Comparison of ENCODE assay signal across 1 cellular context in the genomic region with DNA sequence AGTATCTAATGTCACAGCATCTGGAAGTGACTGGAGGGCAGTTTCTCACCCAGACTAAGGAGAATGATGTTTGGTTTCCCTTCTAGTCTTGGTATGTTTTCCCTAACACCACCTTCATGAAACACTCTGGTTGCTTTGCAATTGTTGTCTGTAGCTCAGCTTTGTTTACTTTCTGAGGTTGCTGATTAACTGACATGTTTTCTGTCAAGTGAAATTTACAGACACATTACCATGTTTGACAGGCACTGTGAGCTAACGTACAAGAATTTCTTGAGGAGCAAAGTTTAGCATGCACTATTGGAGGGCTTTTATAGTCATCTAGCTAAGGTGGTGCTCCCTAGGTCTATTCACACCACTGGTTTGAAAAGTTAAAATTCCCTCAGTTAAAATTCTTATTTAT.
TF ChIP-seq lines count a peak whose summit lies in the region.

No MANE protein-coding gene starts in this region.

TF ChIP-seq in HepG2, 621 proteins besides CTCF, POLR2A, EP300 and RAD21 (continued from another document and continues in another):
- peak; percentile 75 for TF ChIP-seq NCOA2 (CRISPR knock-in tag; IDR thresholded peaks at IDR 0.05)
- no peak for TF ChIP-seq ZBTB38 (CRISPR knock-in tag; IDR thresholded peaks at IDR 0.05)
- TF ChIP-seq ZNF589 (CRISPR knock-in tag; conservative IDR thresholded peaks at IDR 0.05), result no peak
- no peak for TF ChIP-seq SRSF9 (IDR thresholded peaks at IDR 0.05; ENCODE audit: borderline replicate concordance, insufficient read depth, low read depth, low read length, poor library complexity, severe bottlenecking)
- TF ChIP-seq ZNF441 (CRISPR knock-in tag; IDR thresholded peaks at IDR 0.05; ENCODE audit: borderline replicate concordance), result no peak
- TF ChIP-seq ZFP90 (CRISPR knock-in tag; IDR thresholded peaks at IDR 0.05; ENCODE audit: borderline replicate concordance), result no peak
- TF ChIP-seq REPIN1 (CRISPR knock-in tag; IDR thresholded peaks at IDR 0.05; ENCODE audit: borderline replicate concordance, low read depth), result no peak
- TF ChIP-seq ZNF33B (CRISPR knock-in tag; IDR thresholded peaks at IDR 0.05), result no peak
- TF ChIP-seq ZNF572 (CRISPR knock-in tag; IDR thresholded peaks at IDR 0.05), result no peak
- no peak for TF ChIP-seq SP2 (CRISPR knock-in tag; IDR thresholded peaks at IDR 0.05)
- no peak for TF ChIP-seq ATF7 (IDR thresholded peaks at IDR 0.05)
- no peak for TF ChIP-seq ATF7 (CRISPR knock-in tag; IDR thresholded peaks at IDR 0.05)
- TF ChIP-seq, protein P1, sequence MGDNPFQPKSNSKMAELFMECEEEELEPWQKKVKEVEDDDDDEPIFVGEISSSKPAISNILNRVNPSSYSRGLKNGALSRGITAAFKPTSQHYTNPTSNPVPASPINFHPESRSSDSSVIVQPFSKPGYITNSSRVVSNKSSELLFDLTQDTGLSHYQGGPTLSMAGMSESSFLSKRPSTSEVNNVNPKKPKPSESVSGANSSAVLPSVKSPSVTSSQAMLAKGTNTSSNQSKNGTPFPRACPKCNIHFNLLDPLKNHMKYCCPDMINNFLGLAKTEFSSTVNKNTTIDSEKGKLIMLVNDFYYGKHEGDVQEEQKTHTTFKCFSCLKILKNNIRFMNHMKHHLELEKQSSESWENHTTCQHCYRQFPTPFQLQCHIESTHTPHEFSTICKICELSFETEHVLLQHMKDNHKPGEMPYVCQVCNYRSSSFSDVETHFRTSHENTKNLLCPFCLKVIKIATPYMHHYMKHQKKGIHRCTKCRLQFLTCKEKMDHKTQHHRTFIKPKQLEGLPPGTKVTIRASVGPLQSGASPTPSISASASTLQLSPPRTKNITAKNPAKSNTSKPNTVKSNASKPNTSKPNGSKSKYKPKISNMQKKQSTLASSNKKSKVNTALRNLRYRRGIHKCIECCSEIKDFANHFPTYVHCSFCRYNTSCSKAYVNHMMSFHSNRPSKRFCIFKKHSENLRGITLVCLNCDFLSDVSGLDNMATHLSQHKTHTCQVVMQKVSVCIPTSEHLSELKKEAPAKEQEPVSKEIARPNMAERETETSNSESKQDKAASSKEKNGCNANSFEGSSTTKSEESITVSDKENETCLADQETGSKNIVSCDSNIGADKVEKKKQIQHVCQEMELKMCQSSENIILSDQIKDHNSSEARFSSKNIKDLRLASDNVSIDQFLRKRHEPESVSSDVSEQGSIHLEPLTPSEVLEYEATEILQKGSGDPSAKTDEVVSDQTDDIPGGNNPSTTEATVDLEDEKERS (CRISPR knock-in tag; IDR thresholded peaks at IDR 0.05), result no peak
- no peak for TF ChIP-seq JUN (CRISPR knock-in tag; IDR thresholded peaks at IDR 0.05)
- TF ChIP-seq SMAD9 (CRISPR knock-in tag; IDR thresholded peaks at IDR 0.05), result no peak
- no peak for TF ChIP-seq AHR (CRISPR knock-in tag; IDR thresholded peaks at IDR 0.05)
- no peak for TF ChIP-seq ZNF570 (CRISPR knock-in tag; IDR thresholded peaks at IDR 0.05; ENCODE audit: borderline replicate concordance)
- peak; percentile 60; the same call in 1 of the 2 replicates for TF ChIP-seq FOXK2 (IDR thresholded peaks at IDR 0.05)
- no peak for TF ChIP-seq SP5 (CRISPR knock-in tag; IDR thresholded peaks at IDR 0.05; ENCODE audit: borderline replicate concordance, low read depth)
- no peak for TF ChIP-seq TEAD2 (CRISPR knock-in tag; IDR thresholded peaks at IDR 0.05)
- TF ChIP-seq, protein P2, sequence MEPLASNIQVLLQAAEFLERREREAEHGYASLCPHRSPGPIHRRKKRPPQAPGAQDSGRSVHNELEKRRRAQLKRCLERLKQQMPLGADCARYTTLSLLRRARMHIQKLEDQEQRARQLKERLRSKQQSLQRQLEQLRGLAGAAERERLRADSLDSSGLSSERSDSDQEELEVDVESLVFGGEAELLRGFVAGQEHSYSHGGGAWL (CRISPR knock-in tag; IDR thresholded peaks at IDR 0.05), result no peak
- peak; percentile 36; the same call in 1 of the 2 replicates for TF ChIP-seq TCF7 (IDR thresholded peaks at IDR 0.05; ENCODE audit: low read depth)
- TF ChIP-seq, protein P3, sequence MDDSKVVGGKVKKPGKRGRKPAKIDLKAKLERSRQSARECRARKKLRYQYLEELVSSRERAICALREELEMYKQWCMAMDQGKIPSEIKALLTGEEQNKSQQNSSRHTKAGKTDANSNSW (CRISPR knock-in tag; IDR thresholded peaks at IDR 0.05; ENCODE audit: borderline replicate concordance), result no peak
- TF ChIP-seq TP53 (CRISPR knock-in tag; conservative IDR thresholded peaks at IDR 0.05), result no peak
- peak; percentile 96 for TF ChIP-seq ZNF263 (CRISPR knock-in tag; IDR thresholded peaks at IDR 0.05)
- TF ChIP-seq ZNF136 (CRISPR knock-in tag; IDR thresholded peaks at IDR 0.05; ENCODE audit: low read depth), result no peak
- TF ChIP-seq, protein P4, sequence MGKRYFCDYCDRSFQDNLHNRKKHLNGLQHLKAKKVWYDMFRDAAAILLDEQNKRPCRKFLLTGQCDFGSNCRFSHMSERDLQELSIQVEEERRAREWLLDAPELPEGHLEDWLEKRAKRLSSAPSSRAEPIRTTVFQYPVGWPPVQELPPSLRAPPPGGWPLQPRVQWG (CRISPR knock-in tag; IDR thresholded peaks at IDR 0.05; ENCODE audit: borderline replicate concordance, low read depth), result no peak
- TF ChIP-seq, protein P5, sequence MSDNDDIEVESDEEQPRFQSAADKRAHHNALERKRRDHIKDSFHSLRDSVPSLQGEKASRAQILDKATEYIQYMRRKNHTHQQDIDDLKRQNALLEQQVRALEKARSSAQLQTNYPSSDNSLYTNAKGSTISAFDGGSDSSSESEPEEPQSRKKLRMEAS (IDR thresholded peaks at IDR 0.05), result no peak; the same call in 1 of the 2 replicates
- TF ChIP-seq, protein P6, sequence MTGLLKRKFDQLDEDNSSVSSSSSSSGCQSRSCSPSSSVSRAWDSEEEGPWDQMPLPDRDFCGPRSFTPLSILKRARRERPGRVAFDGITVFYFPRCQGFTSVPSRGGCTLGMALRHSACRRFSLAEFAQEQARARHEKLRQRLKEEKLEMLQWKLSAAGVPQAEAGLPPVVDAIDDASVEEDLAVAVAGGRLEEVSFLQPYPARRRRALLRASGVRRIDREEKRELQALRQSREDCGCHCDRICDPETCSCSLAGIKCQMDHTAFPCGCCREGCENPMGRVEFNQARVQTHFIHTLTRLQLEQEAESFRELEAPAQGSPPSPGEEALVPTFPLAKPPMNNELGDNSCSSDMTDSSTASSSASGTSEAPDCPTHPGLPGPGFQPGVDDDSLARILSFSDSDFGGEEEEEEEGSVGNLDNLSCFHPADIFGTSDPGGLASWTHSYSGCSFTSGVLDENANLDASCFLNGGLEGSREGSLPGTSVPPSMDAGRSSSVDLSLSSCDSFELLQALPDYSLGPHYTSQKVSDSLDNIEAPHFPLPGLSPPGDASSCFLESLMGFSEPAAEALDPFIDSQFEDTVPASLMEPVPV (CRISPR knock-in tag; IDR thresholded peaks at IDR 0.05), result no peak
- no peak for TF ChIP-seq PAWR (CRISPR knock-in tag; IDR thresholded peaks at IDR 0.05; ENCODE audit: borderline replicate concordance)
- no peak for TF ChIP-seq ZNF879 (CRISPR knock-in tag; IDR thresholded peaks at IDR 0.05)
- no peak for TF ChIP-seq SIN3A (IDR thresholded peaks at IDR 0.05; ENCODE audit: borderline replicate concordance, low read depth, low read length)
- TF ChIP-seq, protein P7, sequence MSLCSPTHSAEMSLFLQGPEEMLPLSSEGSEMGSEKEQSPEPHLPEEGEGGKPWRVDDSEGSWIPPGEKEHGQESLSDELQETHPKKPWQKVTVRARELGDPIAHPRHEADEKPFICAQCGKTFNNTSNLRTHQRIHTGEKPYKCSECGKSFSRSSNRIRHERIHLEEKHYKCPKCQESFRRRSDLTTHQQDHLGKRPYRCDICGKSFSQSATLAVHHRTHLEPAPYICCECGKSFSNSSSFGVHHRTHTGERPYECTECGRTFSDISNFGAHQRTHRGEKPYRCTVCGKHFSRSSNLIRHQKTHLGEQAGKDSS (CRISPR knock-in tag; IDR thresholded peaks at IDR 0.05; ENCODE audit: borderline replicate concordance, low read depth), result no peak
- no peak for TF ChIP-seq DMAP1 (CRISPR knock-in tag; IDR thresholded peaks at IDR 0.05)
- TF ChIP-seq, protein P8, sequence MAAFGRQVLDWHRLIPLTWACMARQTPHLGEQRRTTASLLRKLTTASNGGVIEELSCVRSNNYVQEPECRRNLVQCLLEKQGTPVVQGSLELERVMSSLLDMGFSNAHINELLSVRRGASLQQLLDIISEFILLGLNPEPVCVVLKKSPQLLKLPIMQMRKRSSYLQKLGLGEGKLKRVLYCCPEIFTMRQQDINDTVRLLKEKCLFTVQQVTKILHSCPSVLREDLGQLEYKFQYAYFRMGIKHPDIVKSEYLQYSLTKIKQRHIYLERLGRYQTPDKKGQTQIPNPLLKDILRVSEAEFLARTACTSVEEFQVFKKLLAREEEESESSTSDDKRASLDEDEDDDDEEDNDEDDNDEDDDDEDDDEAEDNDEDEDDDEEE (CRISPR knock-in tag; IDR thresholded peaks at IDR 0.05), result no peak
- no peak for TF ChIP-seq TRIM24 (CRISPR knock-in tag; IDR thresholded peaks at IDR 0.05)
- TF ChIP-seq, protein P9, sequence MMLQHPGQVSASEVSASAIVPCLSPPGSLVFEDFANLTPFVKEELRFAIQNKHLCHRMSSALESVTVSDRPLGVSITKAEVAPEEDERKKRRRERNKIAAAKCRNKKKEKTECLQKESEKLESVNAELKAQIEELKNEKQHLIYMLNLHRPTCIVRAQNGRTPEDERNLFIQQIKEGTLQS (CRISPR knock-in tag; IDR thresholded peaks at IDR 0.05), result no peak
- TF ChIP-seq SRY (CRISPR knock-in tag; IDR thresholded peaks at IDR 0.05), result no peak
- TF ChIP-seq FLYWCH1 (CRISPR knock-in tag; IDR thresholded peaks at IDR 0.05), result no peak
- TF ChIP-seq HCFC1 (IDR thresholded peaks at IDR 0.05; ENCODE audit: low read depth, low read length), result no peak
- no peak for TF ChIP-seq ZNF317 (CRISPR knock-in tag; IDR thresholded peaks at IDR 0.05)
- TF ChIP-seq TBX2 (CRISPR knock-in tag; IDR thresholded peaks at IDR 0.05; ENCODE audit: borderline replicate concordance), result peak; percentile 53; the same call in 1 of the 2 replicates
- no peak for TF ChIP-seq ZNF530 (CRISPR knock-in tag; IDR thresholded peaks at IDR 0.05; ENCODE audit: low read depth)
- no peak for TF ChIP-seq SUZ12 (IDR thresholded peaks at IDR 0.05; ENCODE audit: low read depth, low read length)
- TF ChIP-seq, protein P10, sequence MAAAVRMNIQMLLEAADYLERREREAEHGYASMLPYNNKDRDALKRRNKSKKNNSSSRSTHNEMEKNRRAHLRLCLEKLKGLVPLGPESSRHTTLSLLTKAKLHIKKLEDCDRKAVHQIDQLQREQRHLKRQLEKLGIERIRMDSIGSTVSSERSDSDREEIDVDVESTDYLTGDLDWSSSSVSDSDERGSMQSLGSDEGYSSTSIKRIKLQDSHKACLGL (CRISPR knock-in tag; IDR thresholded peaks at IDR 0.05), result no peak
- no peak for TF ChIP-seq YEATS4 (CRISPR knock-in tag; IDR thresholded peaks at IDR 0.05; ENCODE audit: borderline replicate concordance)
- no peak for TF ChIP-seq RXRA (CRISPR knock-in tag; IDR thresholded peaks at IDR 0.05)
- peak; percentile 82 for TF ChIP-seq FOXO1 (CRISPR knock-in tag; IDR thresholded peaks at IDR 0.05)
- no peak for TF ChIP-seq ZSCAN31 (CRISPR knock-in tag; IDR thresholded peaks at IDR 0.05; ENCODE audit: low read depth)
- TF ChIP-seq ZNF264 (CRISPR knock-in tag; IDR thresholded peaks at IDR 0.05), result no peak
- peak; percentile 82; the same call in 1 of the 2 replicates for TF ChIP-seq HMG20A (CRISPR knock-in tag; IDR thresholded peaks at IDR 0.05; ENCODE audit: borderline replicate concordance)
- TF ChIP-seq RFXAP (CRISPR knock-in tag; IDR thresholded peaks at IDR 0.05; ENCODE audit: borderline replicate concordance), result no peak
- TF ChIP-seq ZFY (CRISPR knock-in tag; IDR thresholded peaks at IDR 0.05), result no peak
- no peak for TF ChIP-seq ZFP82 (CRISPR knock-in tag; IDR thresholded peaks at IDR 0.05; ENCODE audit: borderline replicate concordance)
- TF ChIP-seq NONO (IDR thresholded peaks at IDR 0.05), result no peak
- TF ChIP-seq NONO (CRISPR knock-in tag; conservative IDR thresholded peaks at IDR 0.05), result no peak
- no peak for TF ChIP-seq NFE2L1 (CRISPR knock-in tag; IDR thresholded peaks at IDR 0.05; ENCODE audit: borderline replicate concordance)
- no peak for TF ChIP-seq ATF7-NPFF (CRISPR knock-in tag; IDR thresholded peaks at IDR 0.05; ENCODE audit: low read depth)
- TF ChIP-seq DNMT1 (CRISPR knock-in tag; IDR thresholded peaks at IDR 0.05), result no peak
- TF ChIP-seq, protein P11, sequence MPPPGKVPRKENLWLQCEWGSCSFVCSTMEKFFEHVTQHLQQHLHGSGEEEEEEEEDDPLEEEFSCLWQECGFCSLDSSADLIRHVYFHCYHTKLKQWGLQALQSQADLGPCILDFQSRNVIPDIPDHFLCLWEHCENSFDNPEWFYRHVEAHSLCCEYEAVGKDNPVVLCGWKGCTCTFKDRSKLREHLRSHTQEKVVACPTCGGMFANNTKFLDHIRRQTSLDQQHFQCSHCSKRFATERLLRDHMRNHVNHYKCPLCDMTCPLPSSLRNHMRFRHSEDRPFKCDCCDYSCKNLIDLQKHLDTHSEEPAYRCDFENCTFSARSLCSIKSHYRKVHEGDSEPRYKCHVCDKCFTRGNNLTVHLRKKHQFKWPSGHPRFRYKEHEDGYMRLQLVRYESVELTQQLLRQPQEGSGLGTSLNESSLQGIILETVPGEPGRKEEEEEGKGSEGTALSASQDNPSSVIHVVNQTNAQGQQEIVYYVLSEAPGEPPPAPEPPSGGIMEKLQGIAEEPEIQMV (CRISPR knock-in tag; IDR thresholded peaks at IDR 0.05; ENCODE audit: low read depth), result no peak
- TF ChIP-seq, protein P12, sequence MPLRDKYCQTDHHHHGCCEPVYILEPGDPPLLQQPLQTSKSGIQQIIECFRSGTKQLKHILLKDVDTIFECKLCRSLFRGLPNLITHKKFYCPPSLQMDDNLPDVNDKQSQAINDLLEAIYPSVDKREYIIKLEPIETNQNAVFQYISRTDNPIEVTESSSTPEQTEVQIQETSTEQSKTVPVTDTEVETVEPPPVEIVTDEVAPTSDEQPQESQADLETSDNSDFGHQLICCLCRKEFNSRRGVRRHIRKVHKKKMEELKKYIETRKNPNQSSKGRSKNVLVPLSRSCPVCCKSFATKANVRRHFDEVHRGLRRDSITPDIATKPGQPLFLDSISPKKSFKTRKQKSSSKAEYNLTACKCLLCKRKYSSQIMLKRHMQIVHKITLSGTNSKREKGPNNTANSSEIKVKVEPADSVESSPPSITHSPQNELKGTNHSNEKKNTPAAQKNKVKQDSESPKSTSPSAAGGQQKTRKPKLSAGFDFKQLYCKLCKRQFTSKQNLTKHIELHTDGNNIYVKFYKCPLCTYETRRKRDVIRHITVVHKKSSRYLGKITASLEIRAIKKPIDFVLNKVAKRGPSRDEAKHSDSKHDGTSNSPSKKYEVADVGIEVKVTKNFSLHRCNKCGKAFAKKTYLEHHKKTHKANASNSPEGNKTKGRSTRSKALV (CRISPR knock-in tag; IDR thresholded peaks at IDR 0.05), result peak; percentile 66; the same call in 1 of the 2 replicates
- TF ChIP-seq DNMT3B (CRISPR knock-in tag; conservative IDR thresholded peaks at IDR 0.05), result no peak
- TF ChIP-seq, protein P13, sequence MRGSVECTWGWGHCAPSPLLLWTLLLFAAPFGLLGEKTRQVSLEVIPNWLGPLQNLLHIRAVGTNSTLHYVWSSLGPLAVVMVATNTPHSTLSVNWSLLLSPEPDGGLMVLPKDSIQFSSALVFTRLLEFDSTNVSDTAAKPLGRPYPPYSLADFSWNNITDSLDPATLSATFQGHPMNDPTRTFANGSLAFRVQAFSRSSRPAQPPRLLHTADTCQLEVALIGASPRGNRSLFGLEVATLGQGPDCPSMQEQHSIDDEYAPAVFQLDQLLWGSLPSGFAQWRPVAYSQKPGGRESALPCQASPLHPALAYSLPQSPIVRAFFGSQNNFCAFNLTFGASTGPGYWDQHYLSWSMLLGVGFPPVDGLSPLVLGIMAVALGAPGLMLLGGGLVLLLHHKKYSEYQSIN (CRISPR knock-in tag; IDR thresholded peaks at IDR 0.05; ENCODE audit: borderline replicate concordance), result no peak
- no peak for TF ChIP-seq ZBTB42 (CRISPR knock-in tag; IDR thresholded peaks at IDR 0.05)
